12 cellular contexts compared by ENCODE assay signal in genomic region chr11:16252373-16252772, GRCh38.
DNase-seq lines count a peak whose midpoint lies in the region; ATAC-seq and TF ChIP-seq lines count a peak whose summit lies in the region.
"Had no signal": no experiment of that assay in that cellular context is flagged by ENCODE, and none has a peak within 500 bp of the region (broad histone marks: within the 10 kb centered on the region; RNA-seq: fewer than 3 reads in every experiment).

No MANE protein-coding gene starts in this region.

- H3K27ac Mint-ChIP-seq in Calu3 (ENCODE audit: unreplicated experiment) (no peak overlapping the region), chondrocyte (ENCODE audit: unreplicated experiment) (no peak overlapping the region)
- H3K27ac Mint-ChIP-seq: immature natural killer cell had no signal

- H2BK5ac ChIP-seq in IMR-90 (ENCODE audit: low read depth, low read length, poor library complexity, severe bottlenecking) (no peak overlapping the region), mesendoderm (ENCODE audit: low read length) (no peak overlapping the region)

- 0 out of 3 replicates have a peak overlapping the region, but pooled peaks have one; percentile 22 for H2BK15ac ChIP-seq in IMR-90 (ENCODE audit: low read depth, low read length)
- H2BK15ac ChIP-seq in mesendoderm (replicated peaks; ENCODE audit: low read depth) = no peak overlapping the region

- H3K4ac ChIP-seq in IMR-90 (ENCODE audit: low read depth, low read length) = no peak overlapping the region
- no peak overlapping the region for H3K4ac ChIP-seq in mesendoderm (ENCODE audit: low read depth, low read length)

- no peak overlapping the region for H3K4me3 Mint-ChIP-seq in Calu3 (ENCODE audit: low read depth, unreplicated experiment)
- H3K4me3 Mint-ChIP-seq in chondrocyte (ENCODE audit: unreplicated experiment) = no peak overlapping the region
- H3K4me3 Mint-ChIP-seq: immature natural killer cell had no signal

- H3K4me1 ChIP-seq in IMR-90 (ENCODE audit: control insufficient read depth, insufficient read depth, low read length) = no peaks in the 10 kb centered on the region
- no peaks in the 10 kb centered on the region for H3K4me1 ChIP-seq in mesendoderm (ENCODE audit: control insufficient read depth, low read depth, low read length)
- H3K4me1 ChIP-seq: thyroid gland had no signal

- H4K8ac ChIP-seq in IMR-90 (ENCODE audit: low read depth in 2 of 2, low read length in 2 of 2) = no peak overlapping the region; a peak in 1 of 4 replicates
- no peak overlapping the region for H4K8ac ChIP-seq in mesendoderm (ENCODE audit: low read depth, low read length)

- no peaks in the 10 kb centered on the region for H4K20me1 ChIP-seq in IMR-90 (ENCODE audit: insufficient read depth, low read length)

- no TSS peak for BruUV-seq in Calu3 (replicated peaks; lab: Mats Ljungman, UMichigan)
- BruUV-seq in IMR-90 (replicated peaks; lab: Mats Ljungman, UMichigan) = no TSS peak

- intact Hi-C loops in Calu3 (cut with micrococcal nuclease; ENCODE audit: unreplicated experiment) = no loop called here
- intact Hi-C loops in IMR-90 (cut with micrococcal nuclease) = no loop called here

- TF ChIP-seq RAD21 in IMR-90 (IDR thresholded peaks at IDR 0.05; ENCODE audit: low read length) = 0 out of 2 replicates have a peak, but pooled peaks have one; percentile 15

- peak overlapping the region; percentile 77 for H2AFZ ChIP-seq in IMR-90 (replicated peaks; ENCODE audit: low read length, poor library complexity)

- POLR2A ChIA-PET in IMR-90 (lab: Charles Lee; ENCODE audit: unreplicated experiment) = no interaction called here

- H3K79me1 ChIP-seq in IMR-90 (ENCODE audit: low read depth in 1 of 2, low read length in 2 of 2) = 0 out of 4 replicates have a peak, but pooled peaks cover 0 to 3% of the 10 kb centered on the region in 2 experiments
- no peaks in the 10 kb centered on the region for H3K79me1 ChIP-seq in mesendoderm (ENCODE audit: low read length)

- H3K4me2 ChIP-seq in IMR-90 (ENCODE audit: low read depth, low read length) = no peak overlapping the region
- no peak overlapping the region for H3K4me2 ChIP-seq in mesendoderm (ENCODE audit: low read length)

- no peak overlapping the region; the same call in 1 of the 2 replicates for H4K91ac ChIP-seq in IMR-90 (ENCODE audit: insufficient read depth, low read depth, low read length)

- H3K18ac ChIP-seq in IMR-90 (ENCODE audit: low read depth, low read length) (no peak overlapping the region), mesendoderm (ENCODE audit: low read length) (no peak overlapping the region)

- H3K36me3 ChIP-seq in IMR-90 (ENCODE audit: control insufficient read depth, insufficient read depth, low read length) = no peaks in the 10 kb centered on the region
- H3K36me3 ChIP-seq in mesendoderm (ENCODE audit: control insufficient read depth, insufficient read depth, low read length) = no peaks in the 10 kb centered on the region
- H3K36me3 ChIP-seq: thyroid gland had no signal

- dilution Hi-C loops in IMR-90 (cut with HindIII; ENCODE audit: low sequenced_read_pairs, unreplicated experiment) = no loop called here

- H3K9me1 ChIP-seq in IMR-90 (ENCODE audit: insufficient read depth, low read length) = no peaks in the 10 kb centered on the region

- H3K79me2 ChIP-seq in mesendoderm (ENCODE audit: control insufficient read depth, insufficient read depth, low read length) = no peaks in the 10 kb centered on the region

- CTCF ChIA-PET in Calu3 (lab: Charles Lee) = no interaction called here
- CTCF ChIA-PET in IMR-90 (lab: Yijun Ruan, JAX) = interaction anchor here (0.6 kb wide), 1 partner anchor 84 kb away, joined by 3 read pairs; no protein-coding TSS in a partner anchor

- no peak overlapping the region for H2AK5ac ChIP-seq in IMR-90 (ENCODE audit: low read depth, low read length)
- no peak overlapping the region for H2AK5ac ChIP-seq in mesendoderm (ENCODE audit: low read length)

- H3K27me3 ChIP-seq in IMR-90 (ENCODE audit: control insufficient read depth, insufficient read depth, low read length) = no peaks in the 10 kb centered on the region
- H3K27me3 ChIP-seq in mesendoderm (ENCODE audit: insufficient read depth, low read length, poor library complexity) = no peaks in the 10 kb centered on the region
- H3K27me3 ChIP-seq: thyroid gland had no signal

- peak overlapping the region; percentile 37 for H2AK9ac ChIP-seq in IMR-90 (replicated peaks; ENCODE audit: low read depth, low read length, poor library complexity)

- no peak for TF ChIP-seq CTCF in Calu3 (IDR thresholded peaks at IDR 0.05; ENCODE audit: unreplicated experiment)
- TF ChIP-seq CTCF in IMR-90 (conservative IDR thresholded peaks at IDR 0.05; ENCODE audit: low read depth, low read length) = peak; percentile 27; the same call in 1 of the 2 replicates
- peak; percentile 68 for TF ChIP-seq CTCF in chondrocyte (IDR thresholded peaks at IDR 0.05)

- H3K4me3 ChIP-seq in IMR-90 (ENCODE audit: insufficient read depth, low read depth, low read length) = no peak overlapping the region
- no peak overlapping the region for H3K4me3 ChIP-seq in mesendoderm (ENCODE audit: low read length)
- H3K4me3 ChIP-seq: thyroid gland had no signal

- H3K9me3 ChIP-seq in IMR-90 (ENCODE audit: control insufficient read depth, insufficient read depth, low read length) = no peaks in the 10 kb centered on the region
- H3K9me3 ChIP-seq: thyroid gland had no signal

- in situ Hi-C loops in IMR-90 (cut with MboI; ENCODE audit: low sequenced_read_pairs) = no loop called here

- H4K5ac ChIP-seq in IMR-90 (ENCODE audit: low read depth, low read length) (no peak overlapping the region), mesendoderm (ENCODE audit: low read length) (no peak overlapping the region)

- no peak overlapping the region for H3K27ac ChIP-seq in IMR-90 (ENCODE audit: insufficient read depth, low read length)
- no peak overlapping the region for H3K27ac ChIP-seq in mesendoderm (ENCODE audit: low read depth, low read length)
- H3K27ac ChIP-seq: thyroid gland had no signal

- H3K14ac ChIP-seq in IMR-90 (replicated peaks; ENCODE audit: low read depth, low read length) = peak overlapping the region; percentile 10; the same call in 1 of the 2 replicates

- DNase-seq in Calu3 (peak; percentile 13), IMR-90 (peak; percentile 23), chondrocyte (ENCODE audit: low spot score) (no peak), mesendoderm (peak; percentile 41), cortex of kidney (lab: John Stamatoyannopoulos, UW) (no peak), T-helper 9 cell (no peak), hypothalamus (lab: John Stamatoyannopoulos, UW) (no peak)
- DNase-seq: activated gamma-delta T cell treated with Interleukin-2 at 50 U/mL for 16 hours, immature natural killer cell, NCI-H1436 had no signal

- H3K56ac ChIP-seq in IMR-90 (ENCODE audit: extremely low read depth, insufficient read depth, low read length) (peak overlapping the region; percentile 11; the same call in 1 of the 2 replicates), mesendoderm (ENCODE audit: low read length) (no peak overlapping the region)

- no peak overlapping the region for H3K23ac ChIP-seq in IMR-90 (ENCODE audit: low read depth, low read length)
- H3K23ac ChIP-seq in mesendoderm (ENCODE audit: low read length) = no peak overlapping the region

- ATAC-seq in IMR-90 (ENCODE audit: low read depth) (no peak), HG02884 (IDR thresholded peaks at IDR 0.05; ENCODE audit: unreplicated experiment) (no peak)

- H3K4me1 Mint-ChIP-seq in Calu3 (ENCODE audit: low read depth, unreplicated experiment) (no peaks in the 10 kb centered on the region), chondrocyte (ENCODE audit: low read depth) (no peaks in the 10 kb centered on the region)
- H3K4me1 Mint-ChIP-seq: immature natural killer cell had no signal

- H2BK120ac ChIP-seq in IMR-90 (ENCODE audit: low read depth, low read length) (no peak overlapping the region), mesendoderm (ENCODE audit: low read depth, low read length) (no peak overlapping the region)

- H3K27me3 Mint-ChIP-seq in Calu3 (ENCODE audit: unreplicated experiment) (no peaks in the 10 kb centered on the region), chondrocyte (ENCODE audit: low read depth) (no peaks in the 10 kb centered on the region)

- H3K9me3 Mint-ChIP-seq in Calu3 (ENCODE audit: low read depth, unreplicated experiment) = no peaks in the 10 kb centered on the region
- H3K9me3 Mint-ChIP-seq in chondrocyte (ENCODE audit: low read depth) = peaks cover 7% of the 10 kb centered on the region

- no peak for TF ChIP-seq POLR2A in IMR-90 (IDR thresholded peaks at IDR 0.05; ENCODE audit: low read depth, low read length)

- WGBS in IMR-90 (ENCODE audit: extremely low coverage in 2 of 2, insufficient read length in 1 of 2), 2 experiments = 100% methylated on average over 1 of the region's 4 CpGs; no CpG with 5 or more reads in 1 of the 2 experiments
- WGBS in mesendoderm (ENCODE audit: extremely low coverage, insufficient coverage, low lambda C conversion rate) = no CpG with 5 or more reads among the region's 4 CpGs

- H3K36me3 Mint-ChIP-seq in Calu3 (ENCODE audit: insufficient read depth, unreplicated experiment) = no peaks in the 10 kb centered on the region
- H3K36me3 Mint-ChIP-seq in chondrocyte (ENCODE audit: low read depth) = no peaks in the 10 kb centered on the region
- H3K36me3 Mint-ChIP-seq: immature natural killer cell had no signal

- H3K9ac ChIP-seq in IMR-90 (ENCODE audit: low read depth, low read length) (peak overlapping the region; percentile 29; the same call in 1 of the 2 replicates), mesendoderm (ENCODE audit: low read length) (no peak overlapping the region)

- H2BK20ac ChIP-seq in IMR-90 (ENCODE audit: low read depth, low read length) = no peak overlapping the region

TF ChIP-seq in IMR-90, 13 proteins besides CTCF, POLR2A, EP300 and RAD21:
- no peak for TF ChIP-seq MXI1 (IDR thresholded peaks at IDR 0.05; ENCODE audit: borderline replicate concordance, low read depth, low read length)
- peak; percentile 14; the same call in 1 of the 2 replicates for TF ChIP-seq SMC3 (IDR thresholded peaks at IDR 0.05; ENCODE audit: low read depth, low read length)

Comparison
In these comparisons a context has a peak if more than half of its experiments do, and no peak if none do; other contexts are left out.
1. DNase-seq: peak in Calu3 (single experiment), IMR-90 (single experiment) and mesendoderm (single experiment); none in chondrocyte (single experiment), cortex of kidney (single experiment), T-helper 9 cell (single experiment) and hypothalamus (0 of 51).